Comparison of ENCODE assay signal across 23 cellular contexts in genomic region chr10:130194991-130195645, GRCh38.
"Had no signal": no experiment of that assay in that cellular context is flagged by ENCODE, and none has a peak within 500 bp of the region (broad histone marks: within the 10 kb centered on the region; RNA-seq: fewer than 3 reads in every experiment).

No MANE protein-coding gene starts in this region.

- FAIRE-seq: small intestine had no signal

- H2AFZ ChIP-seq: hepatocyte had no signal

- H3K4me2 ChIP-seq: hepatocyte had no signal

- H3K79me2 ChIP-seq: hepatocyte had no signal

- H3K27ac ChIP-seq: heart right ventricle, hepatocyte, left ventricle myocardium inferior, neutrophil, ovary, prostate gland, sigmoid colon, tibial nerve had no signal

- ATAC-seq: heart right ventricle; naive thymus-derived CD8-positive, alpha-beta T cell; right cardiac atrium; stimulated activated memory B cell treated with anti-CD40 and anti-IgM and Interleukin-4, amounts not matched to agents 10 μg/mL and 1 μg/mL and 100 μg/mL, for 72 hours; stimulated activated naive CD8-positive, alpha-beta T cell treated with anti-CD3 and anti-CD28 coated beads, Interleukin-15, amount 100 ng/mL, for 72 hours had no signal

- H3K4me3 ChIP-seq: heart right ventricle, hepatocyte, left ventricle myocardium inferior, ovary, prostate gland, sigmoid colon, tibial nerve had no signal

- DNase-seq: heart right ventricle; islet precursor cell; left ventricle myocardium inferior; mesenchymal stem cell; naive thymus-derived CD8-positive, alpha-beta T cell; occipital lobe; ovary; retina; right cardiac atrium; sigmoid colon; small intestine; stimulated activated CD4-positive, alpha-beta T cell treated with anti-CD3 and anti-CD28 coated beads, Interleukin-1b, Interleukin-23, amount 100 ng/mL, for 48 hours; stimulated activated CD4-positive, alpha-beta T cell treated with anti-CD3 and anti-CD28 coated beads, Interleukin-2, amount 100 ng/mL, for 48 hours; stimulated activated CD4-positive, alpha-beta T cell treated with anti-CD3 and anti-CD28 coated beads, Interleukin-4, amount 100 ng/mL, for 4 hours; stimulated activated CD8-positive, alpha-beta memory T cell treated with anti-CD3 and anti-CD28 coated beads, Interleukin-4, amount 100 ng/mL, for 48 hours; stimulated activated naive CD4-positive, alpha-beta T cell treated with Interleukin-2 at 50 U/mL for 16 hours; stimulated activated naive CD8-positive, alpha-beta T cell treated with anti-CD3 and anti-CD28 coated beads, Interleukin-15, amount 100 ng/mL, for 72 hours; substantia nigra had no signal

- H3K9me3 ChIP-seq: heart right ventricle, left ventricle myocardium inferior, neutrophil, ovary, prostate gland, sigmoid colon, tibial nerve had no signal

- H3K36me3 ChIP-seq: heart right ventricle, left ventricle myocardium inferior, neutrophil, ovary, prostate gland, sigmoid colon, tibial nerve had no signal

- H3K27me3 ChIP-seq: hepatocyte, ovary had no signal
